33 cellular contexts compared by ENCODE assay signal in the genomic region with DNA sequence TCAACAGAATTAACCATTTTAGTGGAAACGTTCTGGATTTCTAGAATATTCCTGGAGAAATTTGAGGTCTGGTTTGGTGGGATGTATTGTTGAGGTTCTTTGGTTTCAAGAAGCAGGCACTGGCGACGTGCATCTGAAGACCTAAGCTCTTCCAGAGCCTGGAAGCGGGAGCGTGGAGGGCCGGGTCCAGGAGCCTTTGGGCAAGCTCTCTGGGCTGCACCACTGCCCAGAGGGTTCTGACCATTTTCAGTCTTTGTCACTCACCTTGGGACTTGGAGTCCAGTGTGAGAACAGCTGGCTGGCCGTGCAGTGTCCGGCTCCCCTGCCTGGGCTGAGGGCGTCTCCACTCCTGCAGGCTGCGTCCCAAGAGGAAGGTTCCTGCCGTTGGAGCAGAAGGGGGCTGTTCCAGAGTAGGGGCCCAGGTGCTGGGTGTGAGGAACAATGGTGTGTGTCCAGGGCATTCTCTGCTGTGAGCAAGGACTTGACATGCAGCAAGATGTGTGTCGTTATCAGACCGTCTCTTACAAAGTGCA. TPM values are rescaled to one million over a fixed set of nuclear protein-coding genes. Genes with fewer than 3 reads are reported as not detected.
"Had no signal": no experiment of that assay in that cellular context is flagged by ENCODE, and none has a peak within 500 bp of the region (broad histone marks: within the 10 kb centered on the region; RNA-seq: fewer than 3 reads in every experiment).

No MANE protein-coding gene starts in this region.

- H3K27me3 Mint-ChIP-seq: activated CD4-positive, alpha-beta memory T cell treated with anti-CD3 and anti-CD28 coated beads, Interleukin-2, amount 10 ng/mL, durations not matched to agents 7 days and 5 days; activated CD4-positive, alpha-beta T cell treated with anti-CD3 and anti-CD28 coated beads for 36 hours; activated CD4-positive, alpha-beta T cell treated with anti-CD3 and anti-CD28 coated beads, Interleukin-2, amount 10 ng/mL, durations not matched to agents 24 days and 14 days; activated naive CD4-positive, alpha-beta T cell treated with anti-CD3 and anti-CD28 coated beads, Interleukin-2, amount 10 ng/mL, durations not matched to agents 7 days and 5 days; activated naive CD8-positive, alpha-beta T cell treated with anti-CD3 and anti-CD28 coated beads, Interleukin-2, amount 10 ng/mL, durations not matched to agents 7 days and 5 days; activated T-cell treated with anti-CD3 and anti-CD28 coated beads, Interleukin-2, amount 50 U/mL, for 24 hours; brain; central memory CD8-positive, alpha-beta T cell; effector memory CD8-positive, alpha-beta T cell had no signal

- H3K4me3 ChIP-seq: ascending aorta, breast epithelium, cardiac muscle cell, esophagus squamous epithelium, gastroesophageal sphincter had no signal

- H3K4me3 Mint-ChIP-seq: activated CD4-positive, alpha-beta memory T cell treated with anti-CD3 and anti-CD28 coated beads, Interleukin-2, amount 10 ng/mL, durations not matched to agents 7 days and 5 days; activated CD4-positive, alpha-beta T cell treated with anti-CD3 and anti-CD28 coated beads for 36 hours; activated CD4-positive, alpha-beta T cell treated with anti-CD3 and anti-CD28 coated beads, Interleukin-2, amount 10 ng/mL, durations not matched to agents 24 days and 14 days; activated naive CD4-positive, alpha-beta T cell treated with anti-CD3 and anti-CD28 coated beads, Interleukin-2, amount 10 ng/mL, durations not matched to agents 7 days and 5 days; activated naive CD8-positive, alpha-beta T cell treated with anti-CD3 and anti-CD28 coated beads, Interleukin-2, amount 10 ng/mL, durations not matched to agents 7 days and 5 days; activated T-cell treated with anti-CD3 and anti-CD28 coated beads, Interleukin-2, amount 50 U/mL, for 24 hours; activated T-cell treated with anti-CD3 and anti-CD28 coated beads, Interleukin-2, amount 50 U/mL, for 72 hours; brain; central memory CD8-positive, alpha-beta T cell; effector memory CD8-positive, alpha-beta T cell had no signal

- DNase-seq: activated CD4-positive, alpha-beta memory T cell treated with anti-CD3 and anti-CD28 coated beads, Interleukin-2, amount 10 ng/mL, durations not matched to agents 7 days and 5 days; activated CD4-positive, alpha-beta T cell treated with anti-CD3 and anti-CD28 coated beads for 36 hours; activated CD4-positive, alpha-beta T cell treated with anti-CD3 and anti-CD28 coated beads, Interleukin-2, amount 10 ng/mL, durations not matched to agents 24 days and 14 days; activated CD4-positive, alpha-beta T cell treated with anti-CD3 and anti-CD28 coated beads, Interleukin-2, amount 50 U/mL, for 4 hours; activated CD4-positive, CD25-positive, alpha-beta regulatory T cell; activated CD4-positive, CD25-positive, alpha-beta regulatory T cell treated with anti-CD3 and anti-CD28 coated beads, Interleukin-2, amount 50 U/mL, for 72 hours; activated CD8-positive, alpha-beta memory T cell treated with anti-CD3 and anti-CD28 coated beads, Interleukin-2, amount 50 U/mL, for 48 hours; activated gamma-delta T cell; activated naive CD4-positive, alpha-beta T cell; activated naive CD4-positive, alpha-beta T cell treated with anti-CD3 and anti-CD28 coated beads, Interleukin-2, amount 10 ng/mL, durations not matched to agents 7 days and 5 days; activated naive CD8-positive, alpha-beta T cell treated with anti-CD3 and anti-CD28 coated beads, Interleukin-2, amount 10 ng/mL, durations not matched to agents 7 days and 5 days; activated T-cell treated with anti-CD3 and anti-CD28 coated beads for 4 hours; activated T-cell treated with anti-CD3 and anti-CD28 coated beads, Interleukin-2, amount 50 U/mL, for 24 hours; activated T-cell treated with anti-CD3 and anti-CD28 coated beads, Interleukin-2, amount 50 U/mL, for 72 hours; cortex of kidney; dermis blood vessel endothelial cell; effector CD4-positive, alpha-beta T cell; effector memory CD8-positive, alpha-beta T cell; esophagus squamous epithelium; foreskin melanocyte; T-helper 2 cell had no signal

- H3K4me1 ChIP-seq: ascending aorta, breast epithelium, gastroesophageal sphincter had no signal

- H3K27ac ChIP-seq: ascending aorta, breast epithelium, cardiac muscle cell, epithelial cell of prostate, esophagus squamous epithelium, gastroesophageal sphincter had no signal

- H3K27me3 ChIP-seq: ascending aorta, breast epithelium, cardiac muscle cell, esophagus squamous epithelium, gastroesophageal sphincter had no signal

- H3K9me3 ChIP-seq: ascending aorta, breast epithelium, esophagus squamous epithelium, gastroesophageal sphincter had no signal

- H3K9me3 Mint-ChIP-seq: activated CD4-positive, alpha-beta T cell treated with anti-CD3 and anti-CD28 coated beads, Interleukin-2, amount 10 ng/mL, durations not matched to agents 24 days and 14 days; activated naive CD4-positive, alpha-beta T cell treated with anti-CD3 and anti-CD28 coated beads, Interleukin-2, amount 50 U/mL, for 72 hours; activated naive CD8-positive, alpha-beta T cell treated with anti-CD3 and anti-CD28 coated beads, Interleukin-2, amount 10 ng/mL, durations not matched to agents 7 days and 5 days; activated T-cell treated with anti-CD3 and anti-CD28 coated beads, Interleukin-2, amount 50 U/mL, for 24 hours; activated T-cell treated with anti-CD3 and anti-CD28 coated beads, Interleukin-2, amount 50 U/mL, for 72 hours; brain; central memory CD8-positive, alpha-beta T cell; effector memory CD8-positive, alpha-beta T cell had no signal

- H3K27ac Mint-ChIP-seq: activated CD4-positive, alpha-beta memory T cell treated with anti-CD3 and anti-CD28 coated beads, Interleukin-2, amount 10 ng/mL, durations not matched to agents 7 days and 5 days; activated CD4-positive, alpha-beta T cell treated with anti-CD3 and anti-CD28 coated beads for 36 hours; activated CD4-positive, alpha-beta T cell treated with anti-CD3 and anti-CD28 coated beads, Interleukin-2, amount 10 ng/mL, durations not matched to agents 24 days and 14 days; activated naive CD4-positive, alpha-beta T cell treated with anti-CD3 and anti-CD28 coated beads, Interleukin-2, amount 10 ng/mL, durations not matched to agents 7 days and 5 days; activated naive CD4-positive, alpha-beta T cell treated with anti-CD3 and anti-CD28 coated beads, Interleukin-2, amount 50 U/mL, for 72 hours; activated naive CD8-positive, alpha-beta T cell treated with anti-CD3 and anti-CD28 coated beads, Interleukin-2, amount 10 ng/mL, durations not matched to agents 7 days and 5 days; activated T-cell treated with anti-CD3 and anti-CD28 coated beads, Interleukin-2, amount 50 U/mL, for 24 hours; activated T-cell treated with anti-CD3 and anti-CD28 coated beads, Interleukin-2, amount 50 U/mL, for 72 hours; brain; effector memory CD8-positive, alpha-beta T cell had no signal

- H3K4me1 Mint-ChIP-seq: activated CD4-positive, alpha-beta memory T cell treated with anti-CD3 and anti-CD28 coated beads, Interleukin-2, amount 10 ng/mL, durations not matched to agents 7 days and 5 days; activated CD4-positive, alpha-beta T cell treated with anti-CD3 and anti-CD28 coated beads for 36 hours; activated CD4-positive, alpha-beta T cell treated with anti-CD3 and anti-CD28 coated beads, Interleukin-2, amount 10 ng/mL, durations not matched to agents 24 days and 14 days; activated naive CD4-positive, alpha-beta T cell treated with anti-CD3 and anti-CD28 coated beads, Interleukin-2, amount 10 ng/mL, durations not matched to agents 7 days and 5 days; brain had no signal

- FAIRE-seq: endothelial cell of umbilical vein had no signal

RNA-seq across cellular contexts. Expression of gene TMEM271, which starts 53.1 kb away (rescaled TPM):
- total RNA-seq: activated CD4-positive, alpha-beta memory T cell treated with anti-CD3 and anti-CD28 coated beads, Interleukin-2, amount 10 ng/mL, durations not matched to agents 7 days and 5 days; activated CD4-positive, alpha-beta T cell treated with anti-CD3 and anti-CD28 coated beads for 36 hours; activated CD4-positive, alpha-beta T cell treated with anti-CD3 and anti-CD28 coated beads, Interleukin-2, amount 10 ng/mL, durations not matched to agents 24 days and 14 days; activated naive CD4-positive, alpha-beta T cell treated with anti-CD3 and anti-CD28 coated beads, Interleukin-2, amount 50 U/mL, for 72 hours; activated naive CD8-positive, alpha-beta T cell treated with anti-CD3 and anti-CD28 coated beads, Interleukin-2, amount 10 ng/mL, durations not matched to agents 7 days and 5 days; activated T-cell treated with anti-CD3 and anti-CD28 coated beads, Interleukin-2, amount 50 U/mL, for 72 hours; ascending aorta; breast epithelium; cardiac muscle cell; dermis blood vessel endothelial cell; endothelial cell of umbilical vein; fibroblast of lung; fibroblast of villous mesenchyme; T-helper 1 cell treated with Interleukin-12 subunit alpha and Interleukin-12 subunit beta and Interleukin-4 antibody, amounts not matched to agents 30 ng/mL and 1 ng/mL, for 36 hours had no signal
- polyA plus RNA-seq: cardiac muscle cell, endothelial cell of umbilical vein, fibroblast of lung had no signal
